ENCODE assay signal across 8 cellular contexts in genomic region chr1:111202707-111203623, GRCh38. TPM values are rescaled to one million over a fixed set of nuclear protein-coding genes. Genes with fewer than 3 reads are reported as not detected.
A peak's percentile ranks its signal among the peaks of the same experiment; 100 is the strongest.
DNase-seq lines count a peak whose midpoint lies in the region; ATAC-seq, FAIRE-seq and TF ChIP-seq lines count a peak whose summit lies in the region.

No MANE protein-coding gene starts in this region.

- H3K27ac ChIP-seq in A549, result no peak overlapping the region
- H3K27ac ChIP-seq in HepG2 (ENCODE audit: extremely low read length, insufficient read depth, low read length), result no peak overlapping the region

- peak in 1 of 2 experiments; percentile 11; a peak in 1 of 6 replicates for ATAC-seq in A549
- ATAC-seq in GM18873 (IDR thresholded peaks at IDR 0.05; ENCODE audit: low FRiP score, unreplicated experiment), result peak; percentile 2
- no peak for ATAC-seq in activated CD8-positive, alpha-beta T cell treated with anti-CD3 and anti-CD28 coated beads for 36 hours
- peak; percentile 70 for ATAC-seq in HepG2
- ATAC-seq in GM18502 (IDR thresholded peaks at IDR 0.05; ENCODE audit: poor library complexity, unreplicated experiment), result no peak

- H2AFZ ChIP-seq in HepG2 (ENCODE audit: low read length), result no peak overlapping the region

- H3K79me2 ChIP-seq in HepG2 (ENCODE audit: insufficient read depth, low read length), result no peaks in the 10 kb centered on the region

- TF ChIP-seq EP300 in A549 (IDR thresholded peaks at IDR 0.05), result no peak
- TF ChIP-seq EP300 in HepG2 (IDR thresholded peaks at IDR 0.05; ENCODE audit: low read depth in 2 of 2, low read length in 2 of 2), result no peak
- TF ChIP-seq EP300 in HepG2 (CRISPR knock-in tag; IDR thresholded peaks at IDR 0.05; ENCODE audit: borderline replicate concordance), result no peak

- peak overlapping the region; percentile 98 for H3K27ac Mint-ChIP-seq in activated CD8-positive, alpha-beta T cell treated with anti-CD3 and anti-CD28 coated beads for 36 hours

- WGBS in A549 (ENCODE audit: missing lambda C conversion rate), result 93% methylated on average over 3 of the region's 4 CpGs
- 12% methylated on average over 3 of the region's 4 CpGs for WGBS in HepG2 (ENCODE audit: low lambda C conversion rate)

- H3K9ac ChIP-seq in HepG2 (ENCODE audit: insufficient read depth, low read depth, low read length), result no peak overlapping the region

- TF ChIP-seq POLR2A in A549 (IDR thresholded peaks at IDR 0.05; ENCODE audit: low read length) (no peak), HepG2 (IDR thresholded peaks at IDR 0.05; ENCODE audit: insufficient read depth in 1 of 2, low read depth in 2 of 2, low read length in 2 of 2) (no peak)

- DNase-seq in A549 (ENCODE audit: low read depth in 1 of 2, low spot score in 1 of 2) (no peak), HepG2 (ENCODE audit: low spot score) (peak; percentile 35), NCI-H69 (lab: John Stamatoyannopoulos, UW) (no peak), NCI-H2196 (lab: John Stamatoyannopoulos, UW; ENCODE audit: unreplicated experiment) (no peak), NCI-H446 (lab: John Stamatoyannopoulos, UW) (no peak)
- DNase-seq in activated CD8-positive, alpha-beta T cell treated with anti-CD3 and anti-CD28 coated beads for 36 hours, result no peak

- intact Hi-C loops in activated CD8-positive, alpha-beta T cell treated with anti-CD3 and anti-CD28 coated beads for 36 hours (cut with micrococcal nuclease), result loop anchor here (1.0 kb wide), 1 partner anchor 11 kb away; no protein-coding TSS in a partner anchor
- intact Hi-C loops in HepG2 (cut with micrococcal nuclease; ENCODE audit: unreplicated experiment), result no loop called here

- in situ Hi-C loops in HepG2 (cut with HindIII; ENCODE audit: extremely low pct_ligation_motif_present, low pct_unique_long_range_greater_than_20kb), result no loop called here

- TF ChIP-seq RAD21 in A549 (conservative IDR thresholded peaks at IDR 0.05 in 1 of 2, IDR thresholded peaks at IDR 0.05 in 1 of 2), result no peak
- TF ChIP-seq RAD21 in HepG2 (CRISPR knock-in tag; IDR thresholded peaks at IDR 0.05), result no peak

- TF ChIP-seq CTCF in A549 (IDR thresholded peaks at IDR 0.05) (no peak), HepG2 (CRISPR knock-in tag; IDR thresholded peaks at IDR 0.05) (peak; percentile 38)
- TF ChIP-seq CTCF in activated CD8-positive, alpha-beta T cell treated with anti-CD3 and anti-CD28 coated beads for 36 hours (IDR thresholded peaks at IDR 0.05), result no peak

- BruUV-seq in HepG2 (replicated peaks; lab: Mats Ljungman, UMichigan), result no TSS peak

- CTCF ChIA-PET in A549 (lab: Yijun Ruan, JAX) (no interaction called here), HepG2 (lab: Yijun Ruan, JAX; ENCODE audit: low intra/inter-chr PET ratio, low total read pairs) (no interaction called here)
- CTCF ChIA-PET in activated CD8-positive, alpha-beta T cell treated with anti-CD3 and anti-CD28 coated beads for 36 hours (lab: Charles Lee), result interaction anchor here (1.1 to 8.8 kb wide), 6 partner anchors 10 to 20 kb away, joined by 3 to 150 read pairs (median 5); no protein-coding TSS in a partner anchor

- H3K27me3 Mint-ChIP-seq in activated CD8-positive, alpha-beta T cell treated with anti-CD3 and anti-CD28 coated beads for 36 hours, result no peaks in the 10 kb centered on the region

- H3K4me3 ChIP-seq in A549 (no peak overlapping the region; the same call in 2 of the 3 replicates), HepG2 (replicated peaks in 1 of 3; ENCODE audit: insufficient read depth in 1 of 3, low read depth in 2 of 3, low read length in 3 of 3) (no peak overlapping the region)

- H3K4me1 ChIP-seq in A549, result no peaks in the 10 kb centered on the region
- H3K4me1 ChIP-seq in HepG2 (ENCODE audit: insufficient read depth, low read length), result peaks cover 71% of the 10 kb centered on the region

- no peak for FAIRE-seq in A549 (lab: Jason Lieb, UNC)
- no peak for FAIRE-seq in HepG2 (lab: Jason Lieb, UNC)

- H3K4me3 Mint-ChIP-seq in activated CD8-positive, alpha-beta T cell treated with anti-CD3 and anti-CD28 coated beads for 36 hours, result peak overlapping the region; percentile 99

- POLR2A ChIA-PET in A549 (lab: Yijun Ruan, JAX), result no interaction called here
- POLR2A ChIA-PET in activated CD8-positive, alpha-beta T cell treated with anti-CD3 and anti-CD28 coated beads for 36 hours (lab: Charles Lee), result interaction anchor here (1.0 to 10.4 kb wide), 7 partner anchors 9 to 161 kb away, joined by 3 to 245 read pairs (median 4); partner anchors contain the start of genes CEPT1 and DRAM2
- POLR2A ChIA-PET in HepG2 (lab: Yijun Ruan, JAX), result no interaction called here

- H4K20me1 ChIP-seq in HepG2 (ENCODE audit: insufficient read depth, low read length), result no peaks in the 10 kb centered on the region

- peaks cover 33% of the 10 kb centered on the region for H3K36me3 Mint-ChIP-seq in activated CD8-positive, alpha-beta T cell treated with anti-CD3 and anti-CD28 coated beads for 36 hours (ENCODE audit: low read depth)

- peaks cover 52% of the 10 kb centered on the region for H3K4me1 Mint-ChIP-seq in activated CD8-positive, alpha-beta T cell treated with anti-CD3 and anti-CD28 coated beads for 36 hours (ENCODE audit: low read depth)

- no peaks in the 10 kb centered on the region for H3K36me3 ChIP-seq in HepG2 (replicated peaks in 1 of 2; ENCODE audit: control insufficient read depth in 1 of 2, insufficient read depth in 2 of 2, low read length in 2 of 2)

- H3K27me3 ChIP-seq in HepG2 (ENCODE audit: control insufficient read depth in 1 of 2, insufficient read depth in 2 of 2, low read length in 2 of 2), result no peaks in the 10 kb centered on the region

- peak overlapping the region; percentile 88; the same call in 2 of the 3 replicates for H3K4me2 ChIP-seq in A549
- peak overlapping the region; percentile 55; the same call in 1 of the 2 replicates for H3K4me2 ChIP-seq in HepG2 (ENCODE audit: low read depth, low read length)

- H3K9me3 Mint-ChIP-seq in activated CD8-positive, alpha-beta T cell treated with anti-CD3 and anti-CD28 coated beads for 36 hours, result no peaks in the 10 kb centered on the region

- no peaks in the 10 kb centered on the region for H3K9me3 ChIP-seq in A549
- no peaks in the 10 kb centered on the region for H3K9me3 ChIP-seq in HepG2 (ENCODE audit: low read length)

RNA-seq across cellular contexts. Expression of gene DENND2D, which starts 2.5 kb away (rescaled TPM):
- 3.4 and 3.6 TPM in 2 replicates for polyA plus RNA-seq in A549 (2011; rRNA removed)
- polyA plus RNA-seq in A549 (2012; cell fraction: cytosol; rRNA removed), result 0.83 and 0.96 TPM in 2 replicates
- polyA plus RNA-seq in A549 (2012; cell fraction: nucleus; rRNA removed), result 0.47 and 0.83 TPM in 2 replicates
- polyA plus RNA-seq in A549 (2017; fragmentation: RNase III; extraction: RNeasy Plus Mini Kit Qiagen cat#74134 plus additional on column Dnase treatment), result 1.3 to 1.7 TPM (median 1.6 TPM) in 3 replicates
- polyA minus RNA-seq in A549 (2011; rRNA and poly(A)+ RNA removed), result 3.3 and 3.4 TPM in 2 replicates
- total RNA-seq in activated CD8-positive, alpha-beta T cell treated with anti-CD3 and anti-CD28 coated beads for 36 hours, result 100 to 1,000 TPM; 201 to 208 TPM
- 0.04 TPM in 1 of 2 replicates, not detected in the other for total RNA-seq in HepG2 (2016; rRNA removed; fragmentation: Illumina TruSeq; extraction: Trizol)
- not detected in 2 replicates for total RNA-seq in HepG2 (2016; cell fraction: cytosol; rRNA removed; fragmentation: Illumina TruSeq; extraction: Trizol; ENCODE audit: low read depth)
- not detected in 2 replicates for total RNA-seq in HepG2 (2016; cell fraction: insoluble cytoplasmic fraction; rRNA removed; fragmentation: Illumina TruSeq; extraction: Trizol)
- not detected in 2 replicates for total RNA-seq in HepG2 (2016; cell fraction: membrane; rRNA removed; fragmentation: Illumina TruSeq; extraction: Trizol)
- not detected in 2 replicates for total RNA-seq in HepG2 (2016; cell fraction: nucleus; rRNA removed; fragmentation: Illumina TruSeq; extraction: Trizol)
- not detected in 2 replicates for polyA plus RNA-seq in HepG2 (2011; rRNA removed)
- 0.01 TPM in 1 of 2 replicates, not detected in the other for polyA plus RNA-seq in HepG2 (2011; cell fraction: cytosol; rRNA removed)
- polyA plus RNA-seq in HepG2 (2011; cell fraction: nucleus; rRNA removed), result 0.36 TPM in 1 of 2 replicates, not detected in the other
- 0.07 TPM in 1 of 2 replicates, not detected in the other for polyA plus RNA-seq in HepG2 (2012)
- polyA plus RNA-seq in HepG2 (2016; cell fraction: cytosol; fragmentation: Illumina TruSeq; extraction: Trizol; ENCODE audit: low read depth), result not detected in 2 replicates
- not detected in 2 replicates for polyA plus RNA-seq in HepG2 (2016; cell fraction: insoluble cytoplasmic fraction; fragmentation: Illumina TruSeq; extraction: Trizol; ENCODE audit: low read depth)
- polyA plus RNA-seq in HepG2 (2016; cell fraction: membrane; fragmentation: Illumina TruSeq; extraction: Trizol; ENCODE audit: low read depth), result not detected in 2 replicates
- not detected in 2 replicates for polyA plus RNA-seq in HepG2 (2016; cell fraction: nucleus; fragmentation: Illumina TruSeq; extraction: Trizol; ENCODE audit: insufficient read depth, low read depth)
- polyA minus RNA-seq in HepG2 (2011; rRNA and poly(A)+ RNA removed; ENCODE audit: low replicate concordance), result 12.7 TPM in 1 of 2 replicates, not detected in the other
- not detected in 2 replicates for polyA minus RNA-seq in HepG2 (2011; cell fraction: cytosol; rRNA and poly(A)+ RNA removed)
- 0.50 TPM in 1 of 2 replicates, not detected in the other for polyA minus RNA-seq in HepG2 (2011; cell fraction: nucleus; rRNA and poly(A)+ RNA removed)

RNA-seq across cellular contexts. Expression of gene CHI3L2, which starts 24.5 kb away (rescaled TPM):
- polyA plus RNA-seq in A549 (2011; rRNA removed), result 0.23 and 0.28 TPM in 2 replicates
- 0.04 and 0.09 TPM in 2 replicates for polyA plus RNA-seq in A549 (2012; cell fraction: cytosol; rRNA removed)
- polyA plus RNA-seq in A549 (2012; cell fraction: nucleus; rRNA removed), result not detected in 2 replicates
- 0.22 to 0.43 TPM (median 0.42 TPM) in 3 replicates for polyA plus RNA-seq in A549 (2017; fragmentation: RNase III; extraction: RNeasy Plus Mini Kit Qiagen cat#74134 plus additional on column Dnase treatment)
- polyA minus RNA-seq in A549 (2011; rRNA and poly(A)+ RNA removed), result 0.08 TPM in 1 of 2 replicates, not detected in the other
- total RNA-seq in activated CD8-positive, alpha-beta T cell treated with anti-CD3 and anti-CD28 coated beads for 36 hours, result 10 to 100 TPM in 1 of 2 experiments, 1 to 10 TPM in 1; 9.2 to 10.4 TPM
- total RNA-seq in HepG2 (2016; rRNA removed; fragmentation: Illumina TruSeq; extraction: Trizol), result 1.7 and 1.9 TPM in 2 replicates
- total RNA-seq in HepG2 (2016; cell fraction: cytosol; rRNA removed; fragmentation: Illumina TruSeq; extraction: Trizol; ENCODE audit: low read depth), result 1.5 and 2.1 TPM in 2 replicates
- total RNA-seq in HepG2 (2016; cell fraction: insoluble cytoplasmic fraction; rRNA removed; fragmentation: Illumina TruSeq; extraction: Trizol), result 1.5 and 1.6 TPM in 2 replicates
- total RNA-seq in HepG2 (2016; cell fraction: membrane; rRNA removed; fragmentation: Illumina TruSeq; extraction: Trizol), result 1.7 and 2.0 TPM in 2 replicates
- total RNA-seq in HepG2 (2016; cell fraction: nucleus; rRNA removed; fragmentation: Illumina TruSeq; extraction: Trizol), result 0.90 and 1.4 TPM in 2 replicates
- polyA plus RNA-seq in HepG2 (2011; rRNA removed), result 0.46 and 0.65 TPM in 2 replicates
- 0.44 and 0.51 TPM in 2 replicates for polyA plus RNA-seq in HepG2 (2011; cell fraction: cytosol; rRNA removed)
- polyA plus RNA-seq in HepG2 (2011; cell fraction: nucleus; rRNA removed), result 0.13 and 0.55 TPM in 2 replicates
- polyA plus RNA-seq in HepG2 (2012), result 0.35 and 0.46 TPM in 2 replicates
- 0.80 and 1.0 TPM in 2 replicates for polyA plus RNA-seq in HepG2 (2016; cell fraction: cytosol; fragmentation: Illumina TruSeq; extraction: Trizol; ENCODE audit: low read depth)
- 1.2 and 1.8 TPM in 2 replicates for polyA plus RNA-seq in HepG2 (2016; cell fraction: insoluble cytoplasmic fraction; fragmentation: Illumina TruSeq; extraction: Trizol; ENCODE audit: low read depth)
- polyA plus RNA-seq in HepG2 (2016; cell fraction: membrane; fragmentation: Illumina TruSeq; extraction: Trizol; ENCODE audit: low read depth), result 1.1 and 1.5 TPM in 2 replicates
- polyA plus RNA-seq in HepG2 (2016; cell fraction: nucleus; fragmentation: Illumina TruSeq; extraction: Trizol; ENCODE audit: insufficient read depth, low read depth), result 2.6 and 3.9 TPM in 2 replicates
- polyA minus RNA-seq in HepG2 (2011; rRNA and poly(A)+ RNA removed; ENCODE audit: low replicate concordance), result not detected in 2 replicates
- polyA minus RNA-seq in HepG2 (2011; cell fraction: cytosol; rRNA and poly(A)+ RNA removed), result not detected in 2 replicates
- polyA minus RNA-seq in HepG2 (2011; cell fraction: nucleus; rRNA and poly(A)+ RNA removed), result 1.2 and 1.3 TPM in 2 replicates

Comparison
In these comparisons a context has a peak if more than half of its experiments do, and no peak if none do; other contexts are left out.
1. ATAC-seq: peak in GM18873 (single experiment) and HepG2 (single experiment); none in activated CD8-positive, alpha-beta T cell treated with anti-CD3 and anti-CD28 coated beads for 36 hours (single experiment) and GM18502 (single experiment).
2. RNA of gene DENND2D, which starts 2.5 kb away (total RNA-seq): 201 to 208 TPM in activated CD8-positive, alpha-beta T cell treated with anti-CD3 and anti-CD28 coated beads for 36 hours; 0.04 TPM in HepG2; every median in the first group is over 100 times any median in the second.
3. Of the 38 proteins assayed by ChIP-seq in both HepG2 and A549: peak only in HepG2: CTCF; only in A549: none; in both: none; in neither: 37.